In genomic region chr9:5448016-5448415, GRCh38 we compare ENCODE assay signal across 19 cellular contexts. TPM values are rescaled to one million over a fixed set of nuclear protein-coding genes. Genes with fewer than 3 reads are reported as not detected.
A peak's percentile ranks its signal among the peaks of the same experiment; 100 is the strongest.
DNase-seq lines count a peak whose midpoint lies in the region; ATAC-seq and TF ChIP-seq lines count a peak whose summit lies in the region.
"Had no signal": no experiment of that assay in that cellular context is flagged by ENCODE, and none has a peak within 500 bp of the region (broad histone marks: within the 10 kb centered on the region; RNA-seq: fewer than 3 reads in every experiment).

No MANE protein-coding gene starts in this region.

- H3K27ac ChIP-seq in IMR-90 (ENCODE audit: insufficient read depth, low read length) (no peak overlapping the region), substantia nigra (ENCODE audit: low read depth, low read length, poor library complexity, severe bottlenecking) (no peak overlapping the region)
- H3K27ac ChIP-seq in naive thymus-derived CD4-positive, alpha-beta T cell (ENCODE audit: low read depth, low read length), result no peak overlapping the region
- H3K27ac ChIP-seq: gastrocnemius medialis, testis had no signal

- H3K18ac ChIP-seq in IMR-90 (ENCODE audit: low read depth, low read length), result no peak overlapping the region; the same call in 1 of the 2 replicates

- no peak overlapping the region for H3K4me3 ChIP-seq in IMR-90 (ENCODE audit: insufficient read depth, low read depth, low read length)
- H3K4me3 ChIP-seq in naive thymus-derived CD4-positive, alpha-beta T cell (ENCODE audit: low read length), result no peak overlapping the region
- H3K4me3 ChIP-seq: gastrocnemius medialis, testis had no signal

- H3K9me3 Mint-ChIP-seq in activated CD4-positive, alpha-beta T cell treated with anti-CD3 and anti-CD28 coated beads for 36 hours (ENCODE audit: low read depth), result peaks cover 2% of the 10 kb centered on the region
- no peaks in the 10 kb centered on the region for H3K9me3 Mint-ChIP-seq in activated T-helper 17 cell treated with anti-CD3 and anti-CD28 coated beads, Interleukin-2, amount 50 U/mL, for 72 hours
- peaks cover 0 to 6% (median 0%) of the 10 kb centered on the region in 11 donors for H3K9me3 Mint-ChIP-seq in naive thymus-derived CD4-positive, alpha-beta T cell
- H3K9me3 Mint-ChIP-seq in Calu3 (ENCODE audit: low read depth, unreplicated experiment), result no peaks in the 10 kb centered on the region

- H3K14ac ChIP-seq in IMR-90 (replicated peaks; ENCODE audit: low read depth, low read length), result peak overlapping the region; percentile 86

- TF ChIP-seq CTCF in IMR-90 (conservative IDR thresholded peaks at IDR 0.05; ENCODE audit: low read depth, low read length) (no peak), Calu3 (IDR thresholded peaks at IDR 0.05; ENCODE audit: unreplicated experiment) (no peak)

- peaks cover 0 to 18% of the 10 kb centered on the region in 2 experiments; a peak in 2 of 4 replicates for H3K79me1 ChIP-seq in IMR-90 (ENCODE audit: low read depth in 1 of 2, low read length in 2 of 2)

- POLR2A ChIA-PET in activated CD4-positive, alpha-beta T cell treated with anti-CD3 and anti-CD28 coated beads for 36 hours (lab: Charles Lee), result no interaction called here
- POLR2A ChIA-PET in IMR-90 (lab: Charles Lee; ENCODE audit: unreplicated experiment), result no interaction called here
- POLR2A ChIA-PET in naive thymus-derived CD4-positive, alpha-beta T cell (lab: Charles Lee), result interaction anchor here (3.1 to 3.6 kb wide), 3 partner anchors 9 to 140 kb away, joined by 23 to 82 read pairs (median 73); partner anchors contain the start of gene PLGRKT

- peaks cover 17% of the 10 kb centered on the region for H3K36me3 Mint-ChIP-seq in activated CD4-positive, alpha-beta T cell treated with anti-CD3 and anti-CD28 coated beads for 36 hours (ENCODE audit: low read depth)
- peaks cover 20% of the 10 kb centered on the region for H3K36me3 Mint-ChIP-seq in activated T-helper 17 cell treated with anti-CD3 and anti-CD28 coated beads, Interleukin-2, amount 50 U/mL, for 72 hours (ENCODE audit: low read depth)
- peaks cover 0 to 24% (median 0%) of the 10 kb centered on the region in 5 donors for H3K36me3 Mint-ChIP-seq in naive thymus-derived CD4-positive, alpha-beta T cell
- peaks cover 7% of the 10 kb centered on the region for H3K36me3 Mint-ChIP-seq in Calu3 (ENCODE audit: insufficient read depth, unreplicated experiment)

- peaks cover 4% of the 10 kb centered on the region for H3K4me1 ChIP-seq in IMR-90 (ENCODE audit: control insufficient read depth, insufficient read depth, low read length)
- peaks cover 0 to 11% of the 10 kb centered on the region in 2 donors for H3K4me1 ChIP-seq in naive thymus-derived CD4-positive, alpha-beta T cell (ENCODE audit: control insufficient read depth in 2 of 2, insufficient read depth in 2 of 2, low read length in 2 of 2)
- H3K4me1 ChIP-seq: testis had no signal

- in situ Hi-C loops in IMR-90 (cut with MboI; ENCODE audit: low sequenced_read_pairs), result loop anchor here (25.0 kb wide), 1 partner anchor 686 kb away; no protein-coding TSS in a partner anchor

- H3K4ac ChIP-seq in IMR-90 (ENCODE audit: low read depth, low read length), result peak overlapping the region; percentile 80; the same call in 1 of the 2 replicates

- CTCF ChIA-PET in activated CD4-positive, alpha-beta T cell treated with anti-CD3 and anti-CD28 coated beads for 36 hours (lab: Charles Lee), result interaction anchor here (0.6 to 5.4 kb wide), 6 partner anchors 9 to 844 kb away, joined by 3 to 48 read pairs (median 4); partner anchors contain the start of gene PLGRKT
- CTCF ChIA-PET in IMR-90 (lab: Yijun Ruan, JAX), result no interaction called here
- CTCF ChIA-PET in naive thymus-derived CD4-positive, alpha-beta T cell (lab: Charles Lee), result interaction anchor here (3.5 kb wide), 1 partner anchor 140 kb away, joined by 83 read pairs; no protein-coding TSS in a partner anchor
- CTCF ChIA-PET in Calu3 (lab: Charles Lee), result no interaction called here

- H4K20me1 ChIP-seq in IMR-90 (ENCODE audit: insufficient read depth, low read length), result no peaks in the 10 kb centered on the region

- H4K8ac ChIP-seq in IMR-90 (ENCODE audit: low read depth in 2 of 2, low read length in 2 of 2), result peak overlapping the region in 1 of 2 experiments; percentile 62; a peak in 3 of 4 replicates

- no peak overlapping the region for H4K91ac ChIP-seq in IMR-90 (ENCODE audit: insufficient read depth, low read depth, low read length)

- no peaks in the 10 kb centered on the region for H3K27me3 ChIP-seq in IMR-90 (ENCODE audit: control insufficient read depth, insufficient read depth, low read length)
- no peaks in the 10 kb centered on the region for H3K27me3 ChIP-seq in naive thymus-derived CD4-positive, alpha-beta T cell (ENCODE audit: control insufficient read depth in 2 of 2, insufficient read depth in 2 of 2, low read length in 2 of 2)
- H3K27me3 ChIP-seq: gastrocnemius medialis, testis had no signal

- peak overlapping the region; percentile 58 for H3K27ac Mint-ChIP-seq in activated CD4-positive, alpha-beta T cell treated with anti-CD3 and anti-CD28 coated beads for 36 hours
- peak overlapping the region; percentile 53 for H3K27ac Mint-ChIP-seq in activated T-helper 17 cell treated with anti-CD3 and anti-CD28 coated beads, Interleukin-2, amount 50 U/mL, for 72 hours
- peak overlapping the region; percentile 31 to 99 (median 84) for H3K27ac Mint-ChIP-seq in naive thymus-derived CD4-positive, alpha-beta T cell
- no peak overlapping the region for H3K27ac Mint-ChIP-seq in Calu3 (ENCODE audit: unreplicated experiment)

- H3K9ac ChIP-seq in IMR-90 (ENCODE audit: low read depth, low read length), result no peak overlapping the region

- peak overlapping the region; percentile 44; the same call in 1 of the 2 replicates for H2AK5ac ChIP-seq in IMR-90 (ENCODE audit: low read depth, low read length)

- 0 out of 2 replicates have a peak overlapping the region, but pooled peaks have one; percentile 64 for H3K23ac ChIP-seq in IMR-90 (ENCODE audit: low read depth, low read length)

- H2BK120ac ChIP-seq in IMR-90 (ENCODE audit: low read depth, low read length), result peak overlapping the region; percentile 75; the same call in 1 of the 2 replicates

- no peak for DNase-seq in activated CD4-positive, alpha-beta T cell treated with anti-CD3 and anti-CD28 coated beads for 36 hours
- DNase-seq in activated CD4-positive, alpha-beta T cell treated with anti-CD3 and anti-CD28 coated beads for 4 hours, result no peak
- DNase-seq in IMR-90 (no peak), Calu3 (no peak), substantia nigra (lab: John Stamatoyannopoulos, UW) (no peak)
- DNase-seq in naive thymus-derived CD4-positive, alpha-beta T cell, result no peak
- DNase-seq: aorta; erythroblast; gastrocnemius medialis; mammary epithelial cell; NCI-H1436 treated with DMSO at 0.1 percent for 48 hours; NCI-H2171; NCI-H526 treated with DMSO at 0.1 percent for 48 hours; right cardiac atrium; SHP77 treated with DMSO at 0.1 percent for 48 hours; stimulated activated CD4-positive, alpha-beta T cell treated with anti-CD3 and anti-CD28 coated beads, Interleukin-15, amount 100 ng/mL, for 24 hours; testis had no signal

- intact Hi-C loops in activated CD4-positive, alpha-beta T cell treated with anti-CD3 and anti-CD28 coated beads for 36 hours (cut with DNase I, micrococcal nuclease), result no loop called here
- intact Hi-C loops in IMR-90 (cut with micrococcal nuclease) (no loop called here), Calu3 (cut with micrococcal nuclease; ENCODE audit: unreplicated experiment) (loop anchor here (10.0 kb wide), 1 partner anchor 693 kb away; no protein-coding TSS in a partner anchor)
- intact Hi-C loops in naive thymus-derived CD4-positive, alpha-beta T cell (cut with micrococcal nuclease), result loop anchor here in 1 of 2 donors (10.0 kb wide), 1 partner anchor 363 kb away; no protein-coding TSS in a partner anchor

- H3K36me3 ChIP-seq in IMR-90 (ENCODE audit: control insufficient read depth, insufficient read depth, low read length), result no peaks in the 10 kb centered on the region
- no peaks in the 10 kb centered on the region for H3K36me3 ChIP-seq in naive thymus-derived CD4-positive, alpha-beta T cell (ENCODE audit: control insufficient read depth in 2 of 3, insufficient read depth in 3 of 3, low read length in 3 of 3)
- H3K36me3 ChIP-seq: gastrocnemius medialis had no signal

- ATAC-seq in activated CD4-positive, alpha-beta T cell treated with anti-CD3 and anti-CD28 coated beads for 36 hours, result no peak
- ATAC-seq in IMR-90 (ENCODE audit: low read depth) (no peak), HG03378 (IDR thresholded peaks at IDR 0.05; ENCODE audit: unreplicated experiment) (no peak)
- no peak for ATAC-seq in activated T-helper 17 cell treated with anti-CD3 and anti-CD28 coated beads, Interleukin-2, amount 50 U/mL, for 72 hours (replicated peaks)
- ATAC-seq in naive thymus-derived CD4-positive, alpha-beta T cell, result no peak
- ATAC-seq: gastrocnemius medialis, right cardiac atrium had no signal

- H3K9me1 ChIP-seq in IMR-90 (ENCODE audit: insufficient read depth, low read length), result peaks cover 2% of the 10 kb centered on the region; the same call in 1 of the 2 replicates

- no TSS peak for BruUV-seq in IMR-90 (replicated peaks; lab: Mats Ljungman, UMichigan)
- no TSS peak for BruUV-seq in Calu3 (replicated peaks; lab: Mats Ljungman, UMichigan)

- no peak overlapping the region for H3K4me2 ChIP-seq in IMR-90 (ENCODE audit: low read depth, low read length)

- H2BK15ac ChIP-seq in IMR-90 (ENCODE audit: low read depth, low read length), result peak overlapping the region; percentile 80; the same call in 1 of the 3 replicates

- no peak for TF ChIP-seq RAD21 in IMR-90 (IDR thresholded peaks at IDR 0.05; ENCODE audit: low read length)

- no peak for TF ChIP-seq POLR2A in IMR-90 (IDR thresholded peaks at IDR 0.05; ENCODE audit: low read depth, low read length)

- H3K56ac ChIP-seq in IMR-90 (ENCODE audit: extremely low read depth, insufficient read depth, low read length), result no peak overlapping the region

- peaks cover 63% of the 10 kb centered on the region for H3K4me1 Mint-ChIP-seq in activated CD4-positive, alpha-beta T cell treated with anti-CD3 and anti-CD28 coated beads for 36 hours
- H3K4me1 Mint-ChIP-seq in activated T-helper 17 cell treated with anti-CD3 and anti-CD28 coated beads, Interleukin-2, amount 50 U/mL, for 72 hours, result peaks cover 27% of the 10 kb centered on the region
- H3K4me1 Mint-ChIP-seq in naive thymus-derived CD4-positive, alpha-beta T cell, result peaks cover 32 to 54% (median 51%) of the 10 kb centered on the region in 7 donors
- peaks cover 33% of the 10 kb centered on the region for H3K4me1 Mint-ChIP-seq in Calu3 (ENCODE audit: low read depth, unreplicated experiment)

- no peak overlapping the region for H2AK9ac ChIP-seq in IMR-90 (replicated peaks; ENCODE audit: low read depth, low read length, poor library complexity)

- H2BK5ac ChIP-seq in IMR-90 (ENCODE audit: low read depth, low read length, poor library complexity, severe bottlenecking), result no peak overlapping the region

- H2BK20ac ChIP-seq in IMR-90 (ENCODE audit: low read depth, low read length), result peak overlapping the region; percentile 80; the same call in 1 of the 2 replicates

- no peaks in the 10 kb centered on the region for H3K9me3 ChIP-seq in IMR-90 (ENCODE audit: control insufficient read depth, insufficient read depth, low read length)
- no peaks in the 10 kb centered on the region for H3K9me3 ChIP-seq in naive thymus-derived CD4-positive, alpha-beta T cell (ENCODE audit: control insufficient read depth in 2 of 3, low read length in 3 of 3)
- H3K9me3 ChIP-seq: gastrocnemius medialis, testis had no signal

- dilution Hi-C loops in IMR-90 (cut with HindIII; ENCODE audit: low sequenced_read_pairs, unreplicated experiment), result no loop called here

- no peaks in the 10 kb centered on the region for H3K27me3 Mint-ChIP-seq in activated CD4-positive, alpha-beta T cell treated with anti-CD3 and anti-CD28 coated beads for 36 hours
- H3K27me3 Mint-ChIP-seq in activated T-helper 17 cell treated with anti-CD3 and anti-CD28 coated beads, Interleukin-2, amount 50 U/mL, for 72 hours, result no peaks in the 10 kb centered on the region
- no peaks in the 10 kb centered on the region for H3K27me3 Mint-ChIP-seq in naive thymus-derived CD4-positive, alpha-beta T cell
- H3K27me3 Mint-ChIP-seq in Calu3 (ENCODE audit: unreplicated experiment), result no peaks in the 10 kb centered on the region

- H2AFZ ChIP-seq in IMR-90 (replicated peaks; ENCODE audit: low read length, poor library complexity), result no peak overlapping the region

- no CpG with 5 or more reads among the region's 2 CpGs for WGBS in IMR-90 (ENCODE audit: extremely low coverage in 2 of 2, insufficient read length in 1 of 2), 2 experiments

- H4K5ac ChIP-seq in IMR-90 (ENCODE audit: low read depth, low read length), result no peak overlapping the region

- H3K4me3 Mint-ChIP-seq in activated CD4-positive, alpha-beta T cell treated with anti-CD3 and anti-CD28 coated beads for 36 hours, result no peak overlapping the region
- H3K4me3 Mint-ChIP-seq in activated T-helper 17 cell treated with anti-CD3 and anti-CD28 coated beads, Interleukin-2, amount 50 U/mL, for 72 hours, result peak overlapping the region; percentile 97
- H3K4me3 Mint-ChIP-seq in naive thymus-derived CD4-positive, alpha-beta T cell, result peak overlapping the region in 2 of 10 donors; percentile 15 to 47
- H3K4me3 Mint-ChIP-seq in Calu3 (ENCODE audit: low read depth, unreplicated experiment), result no peak overlapping the region

RNA-seq across cellular contexts. Expression of gene CD274, which starts 2.3 kb away (rescaled TPM):
- 10 to 100 TPM; 25.0 to 30.1 TPM for total RNA-seq in activated CD4-positive, alpha-beta T cell treated with anti-CD3 and anti-CD28 coated beads for 36 hours
- 19.4 and 29.4 TPM in 2 replicates for total RNA-seq in IMR-90 (2012; rRNA removed)
- polyA plus RNA-seq in IMR-90 (2012; rRNA removed), result 13.9 and 17.4 TPM in 2 replicates
- polyA plus RNA-seq in IMR-90 (2012; cell fraction: cytosol; rRNA removed), result 3.0 and 4.3 TPM in 2 replicates
- polyA plus RNA-seq in IMR-90 (2012; cell fraction: nucleus; rRNA removed; ENCODE audit: low replicate concordance), result 4.8 and 33.9 TPM in 2 replicates
- total RNA-seq in activated T-helper 17 cell treated with anti-CD3 and anti-CD28 coated beads, Interleukin-2, amount 50 U/mL, for 72 hours, result 10 to 100 TPM; 35.2 to 42.2 TPM
- 10 to 100 TPM in 1 of 5 experiments, 1 to 10 TPM in 4; 2.9 to 38.7 (median 7.8) TPM for total RNA-seq in naive thymus-derived CD4-positive, alpha-beta T cell
- 1 to 10 TPM; 2.0 to 3.1 TPM for polyA plus RNA-seq in naive thymus-derived CD4-positive, alpha-beta T cell
- total RNA-seq in Calu3 (2022), result 1.9 and 3.6 TPM in 2 replicates

RNA-seq across cellular contexts. Expression of gene PLGRKT, which starts 10.3 kb away (rescaled TPM):
- 10 to 100 TPM; 44.0 to 47.9 TPM for total RNA-seq in activated CD4-positive, alpha-beta T cell treated with anti-CD3 and anti-CD28 coated beads for 36 hours
- total RNA-seq in IMR-90 (2012; rRNA removed) (12.7 and 13.6 TPM in 2 replicates), Calu3 (2022) (15.1 and 17.4 TPM in 2 replicates)
- polyA plus RNA-seq in IMR-90 (2012; rRNA removed), result 8.6 and 10.8 TPM in 2 replicates
- 2.1 and 3.0 TPM in 2 replicates for polyA plus RNA-seq in IMR-90 (2012; cell fraction: cytosol; rRNA removed)
- 0.53 and 2.4 TPM in 2 replicates for polyA plus RNA-seq in IMR-90 (2012; cell fraction: nucleus; rRNA removed; ENCODE audit: low replicate concordance)
- total RNA-seq in activated T-helper 17 cell treated with anti-CD3 and anti-CD28 coated beads, Interleukin-2, amount 50 U/mL, for 72 hours, result 10 to 100 TPM; 25.8 to 26.3 TPM
- total RNA-seq in naive thymus-derived CD4-positive, alpha-beta T cell, result 10 to 100 TPM; 15.8 to 31.7 (median 16.8) TPM
- 10 to 100 TPM; 41.9 to 79.6 TPM for polyA plus RNA-seq in naive thymus-derived CD4-positive, alpha-beta T cell

Comparison
In these comparisons a context has a peak if more than half of its experiments do, and no peak if none do; other contexts are left out.
1. CTCF ChIA-PET loops: an anchor here in activated CD4-positive, alpha-beta T cell treated with anti-CD3 and anti-CD28 coated beads for 36 hours (0.6 to 5.4 kb wide) and naive thymus-derived CD4-positive, alpha-beta T cell (3.5 kb wide); none called in IMR-90 and Calu3.